8 cellular contexts compared by ENCODE assay signal in the genomic region with DNA sequence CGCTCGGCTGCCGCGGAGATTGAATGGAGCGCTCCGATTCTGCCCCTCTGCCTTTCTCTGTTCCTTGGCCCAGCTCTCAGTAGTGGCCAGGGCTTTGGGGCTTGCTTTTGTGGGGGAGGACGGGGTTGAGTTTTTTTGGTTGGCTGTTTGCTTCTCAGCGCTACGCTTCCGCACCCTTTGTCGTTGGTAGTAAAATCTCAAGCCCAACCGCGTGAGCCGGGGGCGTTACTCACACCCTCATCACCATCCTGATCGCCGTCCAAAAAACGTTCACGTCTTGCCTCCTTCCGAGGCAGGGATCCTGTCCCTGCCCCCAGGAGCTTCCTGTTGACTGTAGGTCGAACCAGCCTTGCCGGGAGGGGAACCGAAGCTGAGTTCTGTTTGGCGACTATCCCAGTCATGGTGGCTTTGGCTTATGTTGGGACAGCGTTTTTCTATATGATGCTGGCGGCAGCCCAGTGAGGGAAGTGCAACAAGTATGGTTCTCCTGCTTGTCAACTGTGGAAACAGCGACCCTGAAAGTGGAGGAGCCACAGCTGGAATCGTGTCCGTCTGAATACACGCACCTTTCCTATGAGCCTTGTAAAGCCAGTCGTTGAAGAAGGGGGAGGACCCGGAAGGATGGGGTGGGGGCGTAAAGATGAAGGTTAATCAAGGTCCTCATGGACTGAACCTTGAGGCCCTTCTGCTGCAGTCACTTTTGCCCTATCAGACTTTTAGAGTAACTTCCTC. TPM values are rescaled to one million over a fixed set of nuclear protein-coding genes. Genes with fewer than 3 reads are reported as not detected.
A peak's percentile ranks its signal among the peaks of the same experiment; 100 is the strongest.
DNase-seq lines count a peak whose midpoint lies in the region; ATAC-seq, FAIRE-seq and TF ChIP-seq lines count a peak whose summit lies in the region.

No MANE protein-coding gene starts in this region.

- no peaks in the 10 kb centered on the region for H3K36me3 ChIP-seq in lower lobe of right lung

- CTCF ChIA-PET in activated CD4-positive, alpha-beta T cell treated with anti-CD3 and anti-CD28 coated beads, Interleukin-2, amount 10 ng/mL, durations not matched to agents 7 days and 5 days (lab: Charles Lee) = interaction anchor here (0.8 to 4.8 kb wide), 5 partner anchors 9 to 27 kb away, joined by 3 to 18 read pairs (median 5); no protein-coding TSS in a partner anchor

- peaks cover 10% of the 10 kb centered on the region for H3K36me3 Mint-ChIP-seq in activated CD4-positive, alpha-beta T cell treated with anti-CD3 and anti-CD28 coated beads, Interleukin-2, amount 10 ng/mL, durations not matched to agents 7 days and 5 days (ENCODE audit: low read depth)

- peak overlapping the region; percentile 80 for H3K4me3 Mint-ChIP-seq in activated CD4-positive, alpha-beta T cell treated with anti-CD3 and anti-CD28 coated beads, Interleukin-2, amount 10 ng/mL, durations not matched to agents 7 days and 5 days

- POLR2A ChIA-PET in activated CD4-positive, alpha-beta T cell treated with anti-CD3 and anti-CD28 coated beads, Interleukin-2, amount 10 ng/mL, durations not matched to agents 7 days and 5 days (lab: Charles Lee) = interaction anchor here (0.7 to 0.8 kb wide), 2 partner anchors 72 to 542 kb away, joined by 3 read pairs; no protein-coding TSS in a partner anchor

- peak overlapping the region; percentile 98 for H3K27ac Mint-ChIP-seq in activated CD4-positive, alpha-beta T cell treated with anti-CD3 and anti-CD28 coated beads, Interleukin-2, amount 10 ng/mL, durations not matched to agents 7 days and 5 days

- H3K27ac ChIP-seq in lower lobe of right lung = peak overlapping the region; percentile 93

- ATAC-seq in HG02759 (IDR thresholded peaks at IDR 0.05; ENCODE audit: unreplicated experiment) (peak; percentile 41), lower lobe of right lung (peak; percentile 68 to 77)

- no peak for DNase-seq in GM12892 (ENCODE audit: insufficient read length)
- DNase-seq in NCI-H2196 treated with DMSO at 0.1 percent for 48 hours (lab: John Stamatoyannopoulos, UW; ENCODE audit: unreplicated experiment) = peak; percentile 79
- DNase-seq in activated CD4-positive, alpha-beta T cell treated with anti-CD3 and anti-CD28 coated beads, Interleukin-2, amount 10 ng/mL, durations not matched to agents 7 days and 5 days = peak; percentile 75
- DNase-seq in dermis microvascular lymphatic vessel endothelial cell (ENCODE audit: low read depth in 2 of 2) = peak; percentile 64 to 82
- DNase-seq in lower lobe of right lung = peak; percentile 79
- peak; percentile 34 to 61 (median 55) for DNase-seq in stimulated activated CD4-positive, alpha-beta T cell treated with anti-CD3 and anti-CD28 coated beads, TNF-alpha, amount 100 ng/mL, for 48 hours (ENCODE audit: low read depth in 3 of 3)
- no peak for DNase-seq in NCI-H187 (lab: John Stamatoyannopoulos, UW)

- intact Hi-C loops in lower lobe of right lung (cut with DNase I) = no loop called here

- no peak for TF ChIP-seq CTCF in lower lobe of right lung (IDR thresholded peaks at IDR 0.05)

- H3K9me3 Mint-ChIP-seq in activated CD4-positive, alpha-beta T cell treated with anti-CD3 and anti-CD28 coated beads, Interleukin-2, amount 10 ng/mL, durations not matched to agents 7 days and 5 days = no peaks in the 10 kb centered on the region

- H3K4me1 Mint-ChIP-seq in activated CD4-positive, alpha-beta T cell treated with anti-CD3 and anti-CD28 coated beads, Interleukin-2, amount 10 ng/mL, durations not matched to agents 7 days and 5 days = peaks cover 67% of the 10 kb centered on the region

- peak overlapping the region; percentile 91 for H3K4me3 ChIP-seq in lower lobe of right lung

- peak; percentile 93 for FAIRE-seq in GM12892 (lab: Jason Lieb, UNC)

- peak; percentile 8; the same call in 1 of the 2 replicates for TF ChIP-seq POLR2A in GM12892 (IDR thresholded peaks at IDR 0.05; ENCODE audit: low read depth, low read length)

- H3K27me3 Mint-ChIP-seq in activated CD4-positive, alpha-beta T cell treated with anti-CD3 and anti-CD28 coated beads, Interleukin-2, amount 10 ng/mL, durations not matched to agents 7 days and 5 days = peaks cover 2% of the 10 kb centered on the region

- no peaks in the 10 kb centered on the region for H3K27me3 ChIP-seq in lower lobe of right lung (ENCODE audit: low read depth)

- H3K9me3 ChIP-seq in lower lobe of right lung = no peaks in the 10 kb centered on the region

- peaks cover 41% of the 10 kb centered on the region for H3K4me1 ChIP-seq in lower lobe of right lung

RNA-seq across cellular contexts. Expression of a gene that starts 0.8 kb away (rescaled TPM):
- polyA plus RNA-seq in GM12892 (2012; ENCODE audit: missing spikeins) = 2.4 TPM
- 10 to 100 TPM in 1 of 2 experiments, 1 to 10 TPM in 1; 9.2 to 10.1 TPM for total RNA-seq in activated CD4-positive, alpha-beta T cell treated with anti-CD3 and anti-CD28 coated beads, Interleukin-2, amount 10 ng/mL, durations not matched to agents 7 days and 5 days
- total RNA-seq in dermis microvascular lymphatic vessel endothelial cell (149 and 207 TPM in 2 replicates), lower lobe of right lung (42.0 TPM)

Comparison
In these comparisons a context has a peak if more than half of its experiments do, and no peak if none do; other contexts are left out.
1. DNase-seq: peak in NCI-H2196 treated with DMSO at 0.1 percent for 48 hours (single experiment), activated CD4-positive, alpha-beta T cell treated with anti-CD3 and anti-CD28 coated beads, Interleukin-2, amount 10 ng/mL, durations not matched to agents 7 days and 5 days (single experiment), dermis microvascular lymphatic vessel endothelial cell (2 of 2), lower lobe of right lung (single experiment) and stimulated activated CD4-positive, alpha-beta T cell treated with anti-CD3 and anti-CD28 coated beads, TNF-alpha, amount 100 ng/mL, for 48 hours (3 of 3); none in GM12892 (single experiment) and NCI-H187 (0 of 2).